11 cellular contexts compared by ENCODE assay signal in the genomic region with DNA sequence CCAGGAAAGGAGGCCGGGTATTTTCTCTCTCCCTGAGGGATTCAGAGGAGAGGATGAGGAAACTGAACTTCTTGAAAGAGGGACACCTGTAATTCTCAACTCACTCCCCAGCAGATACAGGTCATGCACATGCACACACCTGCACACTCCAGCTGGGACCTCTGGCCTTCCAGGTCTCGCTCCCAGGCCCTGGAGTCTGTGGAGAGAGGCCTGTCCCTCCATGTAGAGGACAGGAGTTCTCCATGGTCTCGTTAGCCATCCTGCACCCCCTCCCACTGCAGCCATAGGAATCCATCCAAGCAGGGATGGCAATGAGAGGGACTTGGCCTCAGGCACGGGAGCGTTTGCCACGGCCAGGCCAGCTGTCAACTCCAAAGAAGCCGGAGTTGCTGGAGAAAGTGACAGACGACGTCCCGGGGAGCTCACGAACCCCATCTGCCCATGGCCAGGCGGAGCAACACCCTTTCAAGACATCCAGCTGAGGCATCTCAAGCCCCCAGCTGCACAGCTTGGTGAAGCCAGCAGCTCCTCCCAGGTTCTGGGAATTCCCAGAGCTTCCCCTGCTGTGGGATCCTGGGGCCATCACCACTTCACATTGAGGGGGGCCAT.
"Had no signal": no experiment of that assay in that cellular context is flagged by ENCODE, and none has a peak within 500 bp of the region (broad histone marks: within the 10 kb centered on the region; RNA-seq: fewer than 3 reads in every experiment).

No MANE protein-coding gene starts in this region.

- ATAC-seq: gastroesophageal sphincter; heart left ventricle; naive thymus-derived CD8-positive, alpha-beta T cell; upper lobe of right lung; WTC11 had no signal

- DNase-seq: activated naive CD4-positive, alpha-beta T cell; heart left ventricle; naive thymus-derived CD8-positive, alpha-beta T cell; stimulated activated CD4-positive, alpha-beta T cell treated with anti-CD3 and anti-CD28 coated beads, Interleukin-12 subunit alpha, Interleukin-12 subunit beta, amount 100 ng/mL, for 4 hours; stimulated activated CD4-positive, alpha-beta T cell treated with anti-CD3 and anti-CD28 coated beads, Interleukin-4, amount 100 ng/mL, for 4 hours; substantia nigra; T-helper 9 cell; thyroid gland; upper lobe of right lung had no signal
